In genomic region chr1:169468982-169469381, GRCh38 we compare ENCODE assay signal across 17 cellular contexts. TPM values are rescaled to one million over a fixed set of nuclear protein-coding genes. Genes with fewer than 3 reads are reported as not detected.
DNase-seq lines count a peak whose midpoint lies in the region; ATAC-seq and TF ChIP-seq lines count a peak whose summit lies in the region.
"Had no signal": no experiment of that assay in that cellular context is flagged by ENCODE, and none has a peak within 500 bp of the region (broad histone marks: within the 10 kb centered on the region; RNA-seq: fewer than 3 reads in every experiment).

No MANE protein-coding gene starts in this region.

- H3K9me3 Mint-ChIP-seq in HFFc6, result no peaks in the 10 kb centered on the region
- H3K9me3 Mint-ChIP-seq: CD4-positive, alpha-beta T cell had no signal

- H3K36me3 Mint-ChIP-seq in HFFc6 (ENCODE audit: low read depth), result no peaks in the 10 kb centered on the region

- H3K27me3 Mint-ChIP-seq in HFFc6 (ENCODE audit: insufficient read depth), result no peaks in the 10 kb centered on the region
- H3K27me3 Mint-ChIP-seq: CD4-positive, alpha-beta T cell had no signal

- TF ChIP-seq CTCF in HFFc6 (IDR thresholded peaks at IDR 0.05) (no peak), foreskin fibroblast (IDR thresholded peaks at IDR 0.05; ENCODE audit: low read depth, low read length) (no peak)

- H3K4me1 Mint-ChIP-seq in HFFc6 (ENCODE audit: low read depth), result peaks cover 10% of the 10 kb centered on the region

- H3K27ac Mint-ChIP-seq in HFFc6, result peak overlapping the region; percentile 1; the same call in 1 of the 2 replicates
- H3K27ac Mint-ChIP-seq: CD4-positive, alpha-beta T cell had no signal

- DNase-seq in EH (ENCODE audit: low read depth) (peak; percentile 27), HFFc6 (no peak), astrocyte of the hippocampus (ENCODE audit: low read depth, low spot score) (peak; percentile 22), foreskin fibroblast (peak; percentile 12 to 36), NCI-H2196 treated with DMSO at 0.1 percent for 48 hours (lab: John Stamatoyannopoulos, UW; ENCODE audit: unreplicated experiment) (no peak), germinal center (ENCODE audit: low spot score) (no peak)
- DNase-seq: BE2C; CD4-positive, alpha-beta T cell; Karpas-422; NCI-H1105; NCI-H187; NCI-H446; OCI-M1 had no signal

- ATAC-seq in HG02571 (IDR thresholded peaks at IDR 0.05; ENCODE audit: unreplicated experiment), result no peak
- no peak for ATAC-seq in HG02798 (IDR thresholded peaks at IDR 0.05; ENCODE audit: poor library complexity, unreplicated experiment)

- H3K4me3 ChIP-seq in foreskin fibroblast (ENCODE audit: low read depth in 1 of 2, low read length in 2 of 2), result no peak overlapping the region
- H3K4me3 ChIP-seq: HAP-1, SJSA1 had no signal

- no peak overlapping the region for H3K4me3 Mint-ChIP-seq in HFFc6
- H3K4me3 Mint-ChIP-seq: CD4-positive, alpha-beta T cell had no signal

RNA-seq across cellular contexts. Expression of gene SLC19A2, which starts 16.8 kb away (rescaled TPM):
- total RNA-seq in HFFc6 (2021; fragmentation: NEBNext Ultra II Directional; extraction: Animal tissue kit (Norgen Biotek cat#: 25700)), result 1 to 10 TPM; 2.3 to 3.2 (median 2.8) TPM

RNA-seq across cellular contexts. Expression of gene CCDC181, which starts 41.7 kb away (rescaled TPM):
- total RNA-seq in HFFc6 (2021; fragmentation: NEBNext Ultra II Directional; extraction: Animal tissue kit (Norgen Biotek cat#: 25700)), result not detected
- total RNA-seq: CD4-positive, alpha-beta T cell had no signal

Comparison
In these comparisons a context has a peak if more than half of its experiments do, and no peak if none do; other contexts are left out.
1. DNase-seq: peak in EH (single experiment), astrocyte of the hippocampus (single experiment) and foreskin fibroblast (2 of 2); none in HFFc6 (single experiment), NCI-H2196 treated with DMSO at 0.1 percent for 48 hours (single experiment) and germinal center (single experiment).